Comparison of ENCODE assay signal across 14 cellular contexts in genomic region chr18:44901283-44901682, GRCh38.
DNase-seq lines count a peak whose midpoint lies in the region; ATAC-seq, FAIRE-seq and TF ChIP-seq lines count a peak whose summit lies in the region.
"Had no signal": no experiment of that assay in that cellular context is flagged by ENCODE, and none has a peak within 500 bp of the region (broad histone marks: within the 10 kb centered on the region; RNA-seq: fewer than 3 reads in every experiment).

No MANE protein-coding gene starts in this region.

- H2BK20ac ChIP-seq in H1 (ENCODE audit: low read length): no peak overlapping the region

- no peak for TF ChIP-seq POLR2A in H1 (IDR thresholded peaks at IDR 0.05; ENCODE audit: control extremely low read depth in 1 of 2, low read depth in 2 of 2, low read length in 2 of 2)

- H3K27ac ChIP-seq in H1 (ENCODE audit: low read depth, low read length) (no peak overlapping the region), neural progenitor cell (no peak overlapping the region)
- H3K27ac ChIP-seq: thyroid gland had no signal

- H3K27ac Mint-ChIP-seq in neural progenitor cell: peak overlapping the region; percentile 55
- H3K27ac Mint-ChIP-seq: activated naive CD4-positive, alpha-beta T cell treated with anti-CD3 and anti-CD28 coated beads for 36 hours; T-helper 2 cell treated with Interferon-gamma antibody and Interleukin-4, amounts not matched to agents 5 μg/mL and 100 μg/mL, for 36 hours had no signal

- no peak overlapping the region for H3K4me3 Mint-ChIP-seq in neural progenitor cell
- H3K4me3 Mint-ChIP-seq: activated naive CD4-positive, alpha-beta T cell treated with anti-CD3 and anti-CD28 coated beads for 36 hours; T-helper 2 cell treated with Interferon-gamma antibody and Interleukin-4, amounts not matched to agents 5 μg/mL and 100 μg/mL, for 36 hours had no signal

- H2AFZ ChIP-seq in Loucy (ENCODE audit: low read length): no peak overlapping the region
- no peak overlapping the region for H2AFZ ChIP-seq in H1 (ENCODE audit: low read length)
- H2AFZ ChIP-seq in neural progenitor cell (replicated peaks): no peak overlapping the region

- no peak overlapping the region for H3K56ac ChIP-seq in H1 (replicated peaks; ENCODE audit: insufficient read length, low read depth, low read length)

- no peak overlapping the region for H2AK5ac ChIP-seq in H1 (ENCODE audit: low read depth, low read length)

- H3K79me1 ChIP-seq in H1 (ENCODE audit: low read depth, low read length): no peaks in the 10 kb centered on the region

- DNase-seq in GM10266 (ENCODE audit: extremely low spot score): no peak
- DNase-seq in H1 (ENCODE audit: low read depth in 1 of 2, low spot score in 2 of 2): no peak
- no peak for DNase-seq in neural progenitor cell (ENCODE audit: low spot score)
- DNase-seq in GM19239 (ENCODE audit: insufficient read length, low spot score): no peak
- DNase-seq: activated naive CD4-positive, alpha-beta T cell treated with anti-CD3 and anti-CD28 coated beads for 36 hours; NCI-H1930; thyroid gland had no signal

- H3K9me3 ChIP-seq in Loucy (ENCODE audit: insufficient read depth, low read depth, low read length) (no peaks in the 10 kb centered on the region), H1 (ENCODE audit: insufficient read depth in 2 of 2, low read depth in 1 of 2, low read length in 1 of 2) (no peaks in the 10 kb centered on the region), neural progenitor cell (ENCODE audit: low read depth) (no peaks in the 10 kb centered on the region)
- H3K9me3 ChIP-seq: thyroid gland had no signal

- WGBS in H1 (ENCODE audit: extremely low coverage in 1 of 2, insufficient coverage in 1 of 2, insufficient read length in 1 of 2, insufficient replicate concordance in 2 of 2, low coverage in 1 of 2, low lambda C conversion rate in 2 of 2, missing lambda C conversion rate in 1 of 2), 2 experiments: 70% methylated on average over 2 of the region's 2 CpGs; no CpG with 5 or more reads in 1 of the 2 experiments

- H3K23ac ChIP-seq in H1 (ENCODE audit: insufficient read length): no peak overlapping the region

- TF ChIP-seq CTCF in GM10266 (IDR thresholded peaks at IDR 0.05; ENCODE audit: control insufficient read depth, insufficient read depth, low read depth, missing control alignments) (peak; percentile 26), Loucy (conservative IDR thresholded peaks at IDR 0.05; ENCODE audit: low read length) (peak; percentile 69), H1 (IDR thresholded peaks at IDR 0.05; ENCODE audit: control extremely low read depth in 1 of 3, insufficient read depth in 1 of 3, low read depth in 1 of 3, low read length in 3 of 3) (peak; percentile 37 to 45 (median 45)), neural progenitor cell (IDR thresholded peaks at IDR 0.05) (peak; percentile 38)

- no peak overlapping the region for H2BK120ac ChIP-seq in H1 (replicated peaks; ENCODE audit: low read depth, low read length)

- no peaks in the 10 kb centered on the region; the same call in 1 of the 2 replicates for H3K36me3 ChIP-seq in Loucy (ENCODE audit: insufficient read depth, low read length)
- H3K36me3 ChIP-seq in H1 (ENCODE audit: control insufficient read depth in 2 of 4, insufficient read depth in 4 of 4, low read length in 3 of 4): no peaks in the 10 kb centered on the region
- no peaks in the 10 kb centered on the region for H3K36me3 ChIP-seq in neural progenitor cell
- H3K36me3 ChIP-seq: thyroid gland had no signal

- no peak overlapping the region for H4K8ac ChIP-seq in H1 (ENCODE audit: extremely low read depth, insufficient read depth, low read length)

- H3K79me2 ChIP-seq in Loucy (ENCODE audit: insufficient read depth, low read length) (no peaks in the 10 kb centered on the region; the same call in 1 of the 2 replicates), H1 (ENCODE audit: control insufficient read depth in 1 of 2, insufficient read depth in 2 of 2, low read length in 2 of 2) (no peaks in the 10 kb centered on the region), neural progenitor cell (ENCODE audit: low read depth) (no peaks in the 10 kb centered on the region)

- H3K4ac ChIP-seq in H1 (replicated peaks; ENCODE audit: insufficient read length, low read depth, low read length): no peak overlapping the region

- CTCF ChIA-PET in H1 (lab: Charles Lee; ENCODE audit: partially characterized antibody): interaction anchor here (0.6 to 3.2 kb wide), 18 partner anchors 9 to 484 kb away, joined by 3 to 12 read pairs (median 4); no protein-coding TSS in a partner anchor

- H3K23me2 ChIP-seq in H1 (ENCODE audit: low read depth, low read length): no peaks in the 10 kb centered on the region

- H2BK5ac ChIP-seq in H1 (ENCODE audit: low read depth, low read length): no peak overlapping the region

- FAIRE-seq in H1 (lab: Jason Lieb, UNC): peak; percentile 24
- no peak for FAIRE-seq in GM19239 (lab: Jason Lieb, UNC)
- FAIRE-seq: colon, frontal cortex, K562 had no signal

- H3K27me3 ChIP-seq in Loucy (ENCODE audit: insufficient read depth, low read length, poor library complexity, severe bottlenecking) (no peaks in the 10 kb centered on the region), H1 (replicated peaks in 1 of 4; ENCODE audit: control insufficient read depth in 3 of 4, extremely low read depth in 1 of 4, insufficient read depth in 3 of 4, low read length in 3 of 4) (no peaks in the 10 kb centered on the region), neural progenitor cell (no peaks in the 10 kb centered on the region)
- H3K27me3 ChIP-seq: thyroid gland had no signal

- no peak overlapping the region for H3K9ac ChIP-seq in Loucy (ENCODE audit: low read depth, low read length, poor library complexity, severe bottlenecking)
- no peak overlapping the region for H3K9ac ChIP-seq in H1 (replicated peaks in 1 of 4; ENCODE audit: extremely low read depth in 1 of 4, low read depth in 3 of 4, low read length in 3 of 4)
- no peak overlapping the region for H3K9ac ChIP-seq in neural progenitor cell

- no peak for TF ChIP-seq EP300 in H1 (IDR thresholded peaks at IDR 0.05; ENCODE audit: borderline replicate concordance in 1 of 2, low read depth in 2 of 2, low read length in 2 of 2)

- no peaks in the 10 kb centered on the region for H3K9me3 Mint-ChIP-seq in neural progenitor cell
- H3K9me3 Mint-ChIP-seq: activated naive CD4-positive, alpha-beta T cell treated with anti-CD3 and anti-CD28 coated beads for 36 hours had no signal

- H4K91ac ChIP-seq in H1 (replicated peaks; ENCODE audit: insufficient read length, low read length): no peak overlapping the region

- H3K4me2 ChIP-seq in Loucy (ENCODE audit: low read depth, low read length, poor library complexity, severe bottlenecking) (no peak overlapping the region), H1 (ENCODE audit: insufficient read depth in 1 of 2, low read depth in 2 of 2, low read length in 2 of 2) (no peak overlapping the region), neural progenitor cell (no peak overlapping the region)

- no peak overlapping the region for H3K14ac ChIP-seq in H1 (ENCODE audit: insufficient read length)

- no peak overlapping the region for H4K5ac ChIP-seq in H1 (ENCODE audit: insufficient read length, low read depth, low read length)

- no peaks in the 10 kb centered on the region for H3F3A ChIP-seq in Loucy (ENCODE audit: low read depth)
- H3F3A ChIP-seq in neural progenitor cell (ENCODE audit: low read depth): peaks cover 13% of the 10 kb centered on the region

- no peaks in the 10 kb centered on the region for H3K9me2 ChIP-seq in Loucy (replicated peaks; ENCODE audit: low read depth, low read length)

- POLR2A ChIA-PET in H1 (lab: Charles Lee; ENCODE audit: partially characterized antibody): no interaction called here

- no peaks in the 10 kb centered on the region for H4K20me1 ChIP-seq in Loucy (ENCODE audit: insufficient read depth, low read length, poor library complexity, severe bottlenecking)
- no peaks in the 10 kb centered on the region for H4K20me1 ChIP-seq in H1 (replicated peaks in 1 of 2; ENCODE audit: control insufficient read depth in 1 of 2, insufficient read depth in 2 of 2, low read length in 2 of 2)
- H4K20me1 ChIP-seq in neural progenitor cell (ENCODE audit: low read depth): no peaks in the 10 kb centered on the region

- no peak overlapping the region for H3K4me3 ChIP-seq in Loucy (ENCODE audit: low read length, poor library complexity, severe bottlenecking)
- no peak overlapping the region for H3K4me3 ChIP-seq in H1 (ENCODE audit: extremely low read depth in 1 of 4, insufficient read depth in 2 of 4, low read depth in 3 of 4, low read length in 4 of 4)
- no peak overlapping the region for H3K4me3 ChIP-seq in neural progenitor cell
- H3K4me3 ChIP-seq: K562, thyroid gland had no signal

- peaks cover 30% of the 10 kb centered on the region for H3K4me1 Mint-ChIP-seq in neural progenitor cell

- TF ChIP-seq RAD21 in H1 (IDR thresholded peaks at IDR 0.05 in 1 of 2, conservative IDR thresholded peaks at IDR 0.05 in 1 of 2; ENCODE audit: low read depth in 2 of 2, low read length in 2 of 2): peak; percentile 41 to 59

- H2BK12ac ChIP-seq in H1 (ENCODE audit: low read depth, low read length): no peak overlapping the region

- H3K36me3 Mint-ChIP-seq in neural progenitor cell: peaks cover 5% of the 10 kb centered on the region

- no peak overlapping the region for H3K18ac ChIP-seq in H1 (ENCODE audit: extremely low read depth, low read length)

- H3K27me3 Mint-ChIP-seq in neural progenitor cell (ENCODE audit: insufficient read depth, low read depth): no peaks in the 10 kb centered on the region

- ATAC-seq in HG03280 (IDR thresholded peaks at IDR 0.05; ENCODE audit: unreplicated experiment) (no peak), GM19023 (IDR thresholded peaks at IDR 0.05; ENCODE audit: unreplicated experiment) (no peak)
- ATAC-seq: K562 had no signal

- H2BK15ac ChIP-seq in H1 (ENCODE audit: low read length): no peak overlapping the region

- peaks cover 33% of the 10 kb centered on the region for H3K4me1 ChIP-seq in Loucy (ENCODE audit: insufficient read depth, low read length, poor library complexity, severe bottlenecking)
- 0 out of 7 replicates have a peak, but pooled peaks cover 0 to 2% (median 0%) of the 10 kb centered on the region in 4 experiments for H3K4me1 ChIP-seq in H1 (replicated peaks in 1 of 4; ENCODE audit: control insufficient read depth in 3 of 4, insufficient read depth in 4 of 4, low read length in 3 of 4)
- H3K4me1 ChIP-seq in neural progenitor cell: peaks cover 28% of the 10 kb centered on the region
- H3K4me1 ChIP-seq: thyroid gland had no signal

TF ChIP-seq in H1, 55 proteins besides CTCF, POLR2A, EP300 and RAD21 (continues in another document):
- no peak for TF ChIP-seq KDM4A (IDR thresholded peaks at IDR 0.05; ENCODE audit: low read depth, low read length, severe bottlenecking)
- TF ChIP-seq GTF2F1 (IDR thresholded peaks at IDR 0.05; ENCODE audit: borderline replicate concordance, low read depth, low read length): no peak
- no peak for TF ChIP-seq ATF3 (IDR thresholded peaks at IDR 0.05; ENCODE audit: insufficient read depth, low read depth, low read length)
- no peak for TF ChIP-seq KDM1A (IDR thresholded peaks at IDR 0.05; ENCODE audit: borderline replicate concordance, low read length)
- TF ChIP-seq POU5F1 (IDR thresholded peaks at IDR 0.05; ENCODE audit: low read depth, low read length): no peak
